ENCODE assay signal across 17 cellular contexts in genomic region chr17:75343007-75343406, GRCh38. TPM values are rescaled to one million over a fixed set of nuclear protein-coding genes. Genes with fewer than 3 reads are reported as not detected.
DNase-seq lines count a peak whose midpoint lies in the region; ATAC-seq and TF ChIP-seq lines count a peak whose summit lies in the region.
"Had no signal": no experiment of that assay in that cellular context is flagged by ENCODE, and none has a peak within 500 bp of the region (broad histone marks: within the 10 kb centered on the region; RNA-seq: fewer than 3 reads in every experiment).

No MANE protein-coding gene starts in this region.

- peak overlapping the region; percentile 23 to 83 (median 76) for H3K27ac ChIP-seq in spleen
- H3K27ac ChIP-seq: breast epithelium, uterus had no signal

- peak overlapping the region in 1 of 2 donors; percentile 75 for H3K4me3 Mint-ChIP-seq in activated T-cell treated with anti-CD3 and anti-CD28 coated beads, Interleukin-2, amount 50 U/mL, for 72 hours
- peak overlapping the region; percentile 83 to 94 (median 90) for H3K4me3 Mint-ChIP-seq in IgD-negative memory B cell
- no peak overlapping the region for H3K4me3 Mint-ChIP-seq in activated naive CD8-positive, alpha-beta T cell treated with anti-CD3 and anti-CD28 coated beads for 36 hours
- H3K4me3 Mint-ChIP-seq: stimulated activated naive CD8-positive, alpha-beta T cell treated with anti-CD3 and anti-CD28 coated beads, Interleukin-15, Interleukin-2, amounts not matched to agents 100 ng/mL and 50 ng/mL, for 24 hours had no signal

- WGBS in spleen, 5 donors = 43 to 59% (median 49%) methylated on average over 3 of the region's 3 CpGs

- peak overlapping the region; percentile 88 for H3K27ac Mint-ChIP-seq in activated T-cell treated with anti-CD3 and anti-CD28 coated beads, Interleukin-2, amount 50 U/mL, for 72 hours
- H3K27ac Mint-ChIP-seq in IgD-negative memory B cell = peak overlapping the region; percentile 73 to 98 (median 97)
- peak overlapping the region; percentile 84 for H3K27ac Mint-ChIP-seq in activated naive CD8-positive, alpha-beta T cell treated with anti-CD3 and anti-CD28 coated beads for 36 hours

- no peak for TF ChIP-seq CTCF in spleen (IDR thresholded peaks at IDR 0.05 in 8 of 11, conservative IDR thresholded peaks at IDR 0.05 in 3 of 11)

- TF ChIP-seq POLR2A in spleen (IDR thresholded peaks at IDR 0.05) = no peak

- no peak for DNase-seq in activated T-cell treated with anti-CD3 and anti-CD28 coated beads, Interleukin-2, amount 50 U/mL, for 72 hours
- no peak for DNase-seq in activated T-cell treated with anti-CD3 and anti-CD28 coated beads, Interleukin-2, amount 50 U/mL, for 1 hour
- DNase-seq in activated naive CD8-positive, alpha-beta T cell treated with anti-CD3 and anti-CD28 coated beads for 36 hours = no peak
- no peak for DNase-seq in spleen
- no peak for DNase-seq in HuH-7.5 (ENCODE audit: low spot score)
- DNase-seq in stimulated activated CD4-positive, alpha-beta T cell treated with anti-CD3 and anti-CD28 coated beads, Interleukin-2, amount 100 ng/mL, for 48 hours = no peak
- DNase-seq in stimulated activated CD8-positive, alpha-beta memory T cell treated with anti-CD3 and anti-CD28 coated beads, Interleukin-4, amount 100 ng/mL, for 48 hours = no peak
- DNase-seq: activated naive CD4-positive, alpha-beta T cell treated with Interleukin-2 at 50 U/mL for 16 hours; effector CD4-positive, alpha-beta T cell; heart right ventricle; NCI-H1092; NK-92 treated with Interleukin-12 subunit alpha and Interleukin-12 subunit beta, amount 100 ng/mL, for 24 hours; small intestine; uterus had no signal

- H3K4me3 ChIP-seq in spleen = no peak overlapping the region
- H3K4me3 ChIP-seq: breast epithelium, heart right ventricle, uterus had no signal

- no peak for ATAC-seq in activated T-cell treated with anti-CD3 and anti-CD28 coated beads, Interleukin-2, amount 50 U/mL, for 72 hours (replicated peaks in 1 of 2)

- intact Hi-C loops in spleen (cut with DNase I; ENCODE audit: low total_unique reads) = no loop called here

- no peaks in the 10 kb centered on the region for H3K9me3 ChIP-seq in spleen
- H3K9me3 ChIP-seq: breast epithelium, heart right ventricle, uterus had no signal

- H3K27me3 Mint-ChIP-seq in activated T-cell treated with anti-CD3 and anti-CD28 coated beads, Interleukin-2, amount 50 U/mL, for 72 hours (ENCODE audit: low read depth) = no peaks in the 10 kb centered on the region
- peaks cover 5% of the 10 kb centered on the region for H3K27me3 Mint-ChIP-seq in IgD-negative memory B cell
- no peaks in the 10 kb centered on the region for H3K27me3 Mint-ChIP-seq in activated naive CD8-positive, alpha-beta T cell treated with anti-CD3 and anti-CD28 coated beads for 36 hours
- H3K27me3 Mint-ChIP-seq: stimulated activated naive CD8-positive, alpha-beta T cell treated with anti-CD3 and anti-CD28 coated beads, Interleukin-15, Interleukin-2, amounts not matched to agents 100 ng/mL and 50 ng/mL, for 24 hours had no signal

- no peaks in the 10 kb centered on the region for H3K36me3 ChIP-seq in spleen
- H3K36me3 ChIP-seq: breast epithelium, uterus had no signal

- H3K9me3 Mint-ChIP-seq in activated T-cell treated with anti-CD3 and anti-CD28 coated beads, Interleukin-2, amount 50 U/mL, for 72 hours = no peaks in the 10 kb centered on the region
- H3K9me3 Mint-ChIP-seq in IgD-negative memory B cell = no peaks in the 10 kb centered on the region
- H3K9me3 Mint-ChIP-seq in activated naive CD8-positive, alpha-beta T cell treated with anti-CD3 and anti-CD28 coated beads for 36 hours = peaks cover 2% of the 10 kb centered on the region
- H3K9me3 Mint-ChIP-seq: stimulated activated naive CD8-positive, alpha-beta T cell treated with anti-CD3 and anti-CD28 coated beads, Interleukin-15, Interleukin-2, amounts not matched to agents 100 ng/mL and 50 ng/mL, for 24 hours had no signal

- peaks cover 58 to 100% (median 95%) of the 10 kb centered on the region in 6 donors for H3K4me1 ChIP-seq in spleen
- H3K4me1 ChIP-seq: breast epithelium had no signal

- no peaks in the 10 kb centered on the region for H3K27me3 ChIP-seq in spleen (replicated peaks in 1 of 7)
- H3K27me3 ChIP-seq: breast epithelium, heart right ventricle, uterus had no signal

- H3K36me3 Mint-ChIP-seq in activated T-cell treated with anti-CD3 and anti-CD28 coated beads, Interleukin-2, amount 50 U/mL, for 72 hours (ENCODE audit: insufficient read depth in 2 of 2) = peaks cover 0 to 5% of the 10 kb centered on the region in 2 donors
- H3K36me3 Mint-ChIP-seq in IgD-negative memory B cell = peaks cover 7% of the 10 kb centered on the region
- peaks cover 8% of the 10 kb centered on the region for H3K36me3 Mint-ChIP-seq in activated naive CD8-positive, alpha-beta T cell treated with anti-CD3 and anti-CD28 coated beads for 36 hours

- peaks cover 98% of the 10 kb centered on the region for H3K4me1 Mint-ChIP-seq in activated T-cell treated with anti-CD3 and anti-CD28 coated beads, Interleukin-2, amount 50 U/mL, for 72 hours (ENCODE audit: low read depth)
- H3K4me1 Mint-ChIP-seq in IgD-negative memory B cell = peaks cover 52 to 71% (median 69%) of the 10 kb centered on the region in 3 donors
- peaks cover 85% of the 10 kb centered on the region for H3K4me1 Mint-ChIP-seq in activated naive CD8-positive, alpha-beta T cell treated with anti-CD3 and anti-CD28 coated beads for 36 hours

RNA-seq across cellular contexts. Expression of gene SLC25A19, which starts 53.8 kb away (rescaled TPM):
- 10 to 100 TPM; 39.9 to 59.3 TPM for total RNA-seq in activated T-cell treated with anti-CD3 and anti-CD28 coated beads, Interleukin-2, amount 50 U/mL, for 72 hours
- polyA plus RNA-seq in IgD-negative memory B cell = 22.0 TPM
- total RNA-seq in activated naive CD8-positive, alpha-beta T cell treated with anti-CD3 and anti-CD28 coated beads for 36 hours = 100 to 1,000 TPM; 103 to 107 TPM
- total RNA-seq in spleen = 10 to 100 TPM; 12.4 to 32.5 (median 19.1) TPM
- 10 to 100 TPM; 18.5 to 21.2 (median 19.2) TPM for polyA plus RNA-seq in spleen
